28 cellular contexts compared by ENCODE assay signal in genomic region chr2:172193331-172194089, GRCh38.
"Had no signal": no experiment of that assay in that cellular context is flagged by ENCODE, and none has a peak within 500 bp of the region (broad histone marks: within the 10 kb centered on the region; RNA-seq: fewer than 3 reads in every experiment).

No MANE protein-coding gene starts in this region.

- H3K4me3 ChIP-seq: adrenal gland, MG63, SJCRH30, SK-N-MC had no signal

- H3K36me3 ChIP-seq: adrenal gland, MG63, SJCRH30 had no signal

- DNase-seq: activated B cell treated with CpG ODN at 0.5 μM for 24 hours; activated CD4-positive, alpha-beta memory T cell treated with anti-CD3 and anti-CD28 coated beads for 36 hours; activated CD4-positive, alpha-beta T cell treated with anti-CD3 and anti-CD28 coated beads for 4 hours; activated CD4-positive, alpha-beta T cell treated with anti-CD3 and anti-CD28 coated beads, Interleukin-2, amount 50 U/mL, for 1 hour; activated CD4-positive, CD25-positive, alpha-beta regulatory T cell treated with anti-CD3 and anti-CD28 coated beads, Interleukin-2, amount 50 U/mL, for 72 hours; activated CD8-positive, alpha-beta memory T cell treated with anti-CD3 and anti-CD28 coated beads, Interleukin-2, amount 50 U/mL, for 4 hours; activated gamma-delta T cell treated with Interleukin-2 at 50 U/mL for 16 hours; activated naive CD4-positive, alpha-beta T cell treated with anti-CD3 and anti-CD28 coated beads for 36 hours; activated T-cell treated with anti-CD3 and anti-CD28 coated beads for 4 hours; activated T-cell treated with anti-CD3 and anti-CD28 coated beads, Interleukin-2, amount 50 U/mL, for 4 hours; adrenal gland; caudate nucleus; cerebellar nuclear complex; MG63; NCI-H1048; NCI-H1105 treated with DMSO at 0.1 percent for 48 hours; NCI-H1436; NCI-H1694; NCI-H1930; NCI-H2081 treated with DMSO at 0.1 percent for 48 hours; NCI-H2171; NCI-H510A; NCI-H526; SHP77; SJCRH30 had no signal

- H3K4me1 ChIP-seq: adrenal gland had no signal

- H3K27ac ChIP-seq: adrenal gland, SJCRH30, SK-N-MC had no signal

- ATAC-seq: activated naive CD4-positive, alpha-beta T cell treated with anti-CD3 and anti-CD28 coated beads, Interleukin-2, amount 50 U/mL, for 72 hours; activated T-cell treated with anti-CD3 and anti-CD28 coated beads, Interleukin-2, amount 50 U/mL, for 4 hours; Panc1 had no signal

- H3K27me3 ChIP-seq: adrenal gland, MG63, SJCRH30 had no signal
